ENCODE assay signal across 10 cellular contexts in the genomic region with DNA sequence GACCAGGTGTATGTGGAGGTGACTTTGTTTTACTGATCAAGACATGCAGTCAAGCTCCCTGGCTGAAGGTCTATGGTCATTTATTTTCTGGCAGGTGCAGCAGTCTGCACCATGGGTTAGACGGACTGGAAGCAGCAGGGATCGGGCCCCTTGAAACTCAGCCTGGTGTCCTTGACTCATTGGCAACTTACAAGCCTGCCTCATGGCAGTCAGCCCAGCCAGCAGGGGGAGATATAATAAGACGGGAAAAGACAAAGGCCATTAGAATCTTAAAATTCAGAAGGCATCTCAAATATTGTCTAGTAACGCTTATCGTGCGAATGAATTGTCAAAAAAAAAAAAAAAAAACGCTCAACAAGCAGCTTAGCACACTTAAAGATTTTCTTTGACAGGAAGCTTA.
A peak's percentile ranks its signal among the peaks of the same experiment; 100 is the strongest.
DNase-seq lines count a peak whose midpoint lies in the region; ATAC-seq, FAIRE-seq and TF ChIP-seq lines count a peak whose summit lies in the region.
"Had no signal": no experiment of that assay in that cellular context is flagged by ENCODE, and none has a peak within 500 bp of the region (broad histone marks: within the 10 kb centered on the region; RNA-seq: fewer than 3 reads in every experiment).

No MANE protein-coding gene starts in this region.

- no peaks in the 10 kb centered on the region for H3K9me3 Mint-ChIP-seq in activated CD8-positive, alpha-beta T cell treated with anti-CD3 and anti-CD28 coated beads for 36 hours
- no peaks in the 10 kb centered on the region for H3K9me3 Mint-ChIP-seq in activated CD8-positive, alpha-beta T cell treated with anti-CD3 and anti-CD28 coated beads, Interleukin-2, amount 10 ng/mL, durations not matched to agents 7 days and 5 days (ENCODE audit: insufficient read depth)
- H3K9me3 Mint-ChIP-seq: T-helper 1 cell treated with Interleukin-12 subunit alpha and Interleukin-12 subunit beta and Interleukin-4 antibody, amounts not matched to agents 30 μg/mL and 1 μg/mL, for 36 hours had no signal

- H3K36me3 ChIP-seq in small intestine (ENCODE audit: control insufficient read depth in 2 of 2, insufficient read depth in 2 of 2, low read length in 2 of 2) = no peaks in the 10 kb centered on the region

- H3K4me1 ChIP-seq in small intestine (ENCODE audit: control insufficient read depth in 2 of 2, insufficient read depth in 1 of 2, low read depth in 1 of 2, low read length in 1 of 2) = no peaks in the 10 kb centered on the region

- TF ChIP-seq CTCF in activated CD8-positive, alpha-beta T cell treated with anti-CD3 and anti-CD28 coated beads for 36 hours (IDR thresholded peaks at IDR 0.05) = no peak

- H3K27ac Mint-ChIP-seq in activated CD8-positive, alpha-beta T cell treated with anti-CD3 and anti-CD28 coated beads for 36 hours = no peak overlapping the region
- no peak overlapping the region for H3K27ac Mint-ChIP-seq in activated CD8-positive, alpha-beta T cell treated with anti-CD3 and anti-CD28 coated beads, Interleukin-2, amount 10 ng/mL, durations not matched to agents 7 days and 5 days
- H3K27ac Mint-ChIP-seq: CD4-positive, alpha-beta memory T cell; T-helper 1 cell treated with Interleukin-12 subunit alpha and Interleukin-12 subunit beta and Interleukin-4 antibody, amounts not matched to agents 30 μg/mL and 1 μg/mL, for 36 hours had no signal

- no peaks in the 10 kb centered on the region for H3K27me3 Mint-ChIP-seq in activated CD8-positive, alpha-beta T cell treated with anti-CD3 and anti-CD28 coated beads for 36 hours
- H3K27me3 Mint-ChIP-seq in activated CD8-positive, alpha-beta T cell treated with anti-CD3 and anti-CD28 coated beads, Interleukin-2, amount 10 ng/mL, durations not matched to agents 7 days and 5 days (ENCODE audit: low read depth) = peaks cover 1% of the 10 kb centered on the region

- H3K27ac ChIP-seq in small intestine (ENCODE audit: low read depth in 1 of 2, low read length in 1 of 2) = no peak overlapping the region

- H3K4me3 ChIP-seq in small intestine (ENCODE audit: low read depth in 1 of 2, low read length in 2 of 2) = no peak overlapping the region

- POLR2A ChIA-PET in activated CD8-positive, alpha-beta T cell treated with anti-CD3 and anti-CD28 coated beads for 36 hours (lab: Charles Lee) = interaction anchor here (0.6 kb wide), 1 partner anchor 274 kb away, joined by 3 read pairs; no protein-coding TSS in a partner anchor
- POLR2A ChIA-PET in activated CD8-positive, alpha-beta T cell treated with anti-CD3 and anti-CD28 coated beads, Interleukin-2, amount 10 ng/mL, durations not matched to agents 7 days and 5 days (lab: Charles Lee) = no interaction called here

- H3K27me3 ChIP-seq in small intestine (ENCODE audit: control insufficient read depth in 2 of 2, insufficient read depth in 2 of 2, low read length in 2 of 2) = no peaks in the 10 kb centered on the region

- no peaks in the 10 kb centered on the region for H3K9me3 ChIP-seq in small intestine (ENCODE audit: control insufficient read depth, low read depth)

- ATAC-seq in activated CD8-positive, alpha-beta T cell treated with anti-CD3 and anti-CD28 coated beads for 36 hours = no peak
- ATAC-seq in activated CD8-positive, alpha-beta T cell treated with anti-CD3 and anti-CD28 coated beads, Interleukin-2, amount 10 ng/mL, durations not matched to agents 7 days and 5 days = no peak

- no peak overlapping the region for H3K4me3 Mint-ChIP-seq in activated CD8-positive, alpha-beta T cell treated with anti-CD3 and anti-CD28 coated beads for 36 hours
- no peak overlapping the region for H3K4me3 Mint-ChIP-seq in activated CD8-positive, alpha-beta T cell treated with anti-CD3 and anti-CD28 coated beads, Interleukin-2, amount 10 ng/mL, durations not matched to agents 7 days and 5 days
- H3K4me3 Mint-ChIP-seq: CD4-positive, alpha-beta memory T cell; T-helper 1 cell treated with Interleukin-12 subunit alpha and Interleukin-12 subunit beta and Interleukin-4 antibody, amounts not matched to agents 30 μg/mL and 1 μg/mL, for 36 hours had no signal

- CTCF ChIA-PET in activated CD8-positive, alpha-beta T cell treated with anti-CD3 and anti-CD28 coated beads for 36 hours (lab: Charles Lee) = interaction anchor here (1.3 to 1.4 kb wide), 3 partner anchors 18 to 316 kb away, joined by 3 to 5 read pairs (median 5); no protein-coding TSS in a partner anchor
- CTCF ChIA-PET in activated CD8-positive, alpha-beta T cell treated with anti-CD3 and anti-CD28 coated beads, Interleukin-2, amount 10 ng/mL, durations not matched to agents 7 days and 5 days (lab: Charles Lee) = interaction anchor here (0.6 kb wide), 1 partner anchor 701 kb away, joined by 3 read pairs; no protein-coding TSS in a partner anchor

- no peaks in the 10 kb centered on the region for H3K36me3 Mint-ChIP-seq in activated CD8-positive, alpha-beta T cell treated with anti-CD3 and anti-CD28 coated beads for 36 hours (ENCODE audit: low read depth)
- no peaks in the 10 kb centered on the region for H3K36me3 Mint-ChIP-seq in activated CD8-positive, alpha-beta T cell treated with anti-CD3 and anti-CD28 coated beads, Interleukin-2, amount 10 ng/mL, durations not matched to agents 7 days and 5 days (ENCODE audit: low read depth)
- H3K36me3 Mint-ChIP-seq: CD4-positive, alpha-beta memory T cell had no signal

- intact Hi-C loops in activated CD8-positive, alpha-beta T cell treated with anti-CD3 and anti-CD28 coated beads for 36 hours (cut with micrococcal nuclease) = loop anchor here (5.0 kb wide), 1 partner anchor 318 kb away; no protein-coding TSS in a partner anchor

- DNase-seq in activated CD8-positive, alpha-beta T cell treated with anti-CD3 and anti-CD28 coated beads for 36 hours = peak; percentile 12
- DNase-seq in activated CD8-positive, alpha-beta T cell treated with anti-CD3 and anti-CD28 coated beads, Interleukin-2, amount 10 ng/mL, durations not matched to agents 7 days and 5 days = no peak
- DNase-seq in NCI-H460 (ENCODE audit: extremely low read depth, low read depth) (peak; percentile 1), fibroblast of gingiva (ENCODE audit: low read depth) (peak; percentile 24), small intestine (peak; percentile 32), NCI-H2029 treated with DMSO at 0.1 percent for 48 hours (lab: John Stamatoyannopoulos, UW) (no peak), NCI-H1092 (lab: John Stamatoyannopoulos, UW) (no peak)
- no peak for DNase-seq in activated effector memory CD4-positive, alpha-beta T cell treated with anti-CD3 and anti-CD28 coated beads, Interleukin-2, amount 50 U/mL, for 16 hours
- DNase-seq: CD4-positive, alpha-beta memory T cell had no signal

- no peak for FAIRE-seq in small intestine (lab: Jason Lieb, UNC)

- H3K4me1 Mint-ChIP-seq in activated CD8-positive, alpha-beta T cell treated with anti-CD3 and anti-CD28 coated beads for 36 hours (ENCODE audit: low read depth) = no peaks in the 10 kb centered on the region
- H3K4me1 Mint-ChIP-seq in activated CD8-positive, alpha-beta T cell treated with anti-CD3 and anti-CD28 coated beads, Interleukin-2, amount 10 ng/mL, durations not matched to agents 7 days and 5 days (ENCODE audit: low read depth) = no peaks in the 10 kb centered on the region
- H3K4me1 Mint-ChIP-seq: CD4-positive, alpha-beta memory T cell had no signal

- WGBS in small intestine, 3 donors = 48 to 56% (median 50%) methylated on average over 7 of the region's 7 CpGs

Comparison
In these comparisons a context has a peak if more than half of its experiments do, and no peak if none do; other contexts are left out.
1. DNase-seq: peak in activated CD8-positive, alpha-beta T cell treated with anti-CD3 and anti-CD28 coated beads for 36 hours (single experiment), NCI-H460 (single experiment), fibroblast of gingiva (single experiment) and small intestine (single experiment); none in activated CD8-positive, alpha-beta T cell treated with anti-CD3 and anti-CD28 coated beads, Interleukin-2, amount 10 ng/mL, durations not matched to agents 7 days and 5 days (single experiment), activated effector memory CD4-positive, alpha-beta T cell treated with anti-CD3 and anti-CD28 coated beads, Interleukin-2, amount 50 U/mL, for 16 hours (single experiment), NCI-H2029 treated with DMSO at 0.1 percent for 48 hours (single experiment) and NCI-H1092 (single experiment).